In the genomic region with DNA sequence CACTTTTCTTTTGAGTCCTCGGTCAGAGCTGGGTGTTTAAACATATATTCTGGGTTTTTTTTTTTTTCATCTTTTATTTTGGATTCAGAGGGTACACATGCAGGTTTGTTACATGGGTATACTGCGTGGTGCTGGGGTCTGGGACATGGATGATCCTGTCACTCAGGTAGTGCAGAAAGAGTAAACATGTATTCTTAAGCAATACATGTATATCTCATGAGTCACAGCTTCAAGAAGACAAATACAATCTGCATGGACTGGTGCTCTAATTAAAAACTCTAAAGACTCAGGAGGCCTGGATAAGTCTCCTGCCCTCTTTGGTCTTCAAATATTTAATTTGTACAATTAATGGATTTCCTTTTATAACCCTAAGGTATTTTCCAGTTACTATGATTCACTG, we compare ENCODE assay signal across 18 cellular contexts. TPM values are rescaled to one million over a fixed set of nuclear protein-coding genes. Genes with fewer than 3 reads are reported as not detected.
DNase-seq lines count a peak whose midpoint lies in the region; ATAC-seq, FAIRE-seq and TF ChIP-seq lines count a peak whose summit lies in the region.
"Had no signal": no experiment of that assay in that cellular context is flagged by ENCODE, and none has a peak within 500 bp of the region (broad histone marks: within the 10 kb centered on the region; RNA-seq: fewer than 3 reads in every experiment).

No MANE protein-coding gene starts in this region.

- no peak overlapping the region for H3K9ac ChIP-seq in IMR-90 (ENCODE audit: low read depth, low read length)
- H3K9ac ChIP-seq in astrocyte (ENCODE audit: low read length), result no peak overlapping the region
- H3K9ac ChIP-seq: KMS-11 had no signal

- no peak overlapping the region for H3K4ac ChIP-seq in IMR-90 (ENCODE audit: low read depth, low read length)

- H2AK9ac ChIP-seq in IMR-90 (replicated peaks; ENCODE audit: low read depth, low read length, poor library complexity), result no peak overlapping the region

- H3K4me1 Mint-ChIP-seq in astrocyte (ENCODE audit: low read depth, unreplicated experiment), result peaks cover 69% of the 10 kb centered on the region
- H3K4me1 Mint-ChIP-seq: H9; stimulated activated naive CD8-positive, alpha-beta T cell treated with anti-CD3 and anti-CD28 coated beads, Interleukin-15, amount 100 ng/mL, for 72 hours had no signal

- no peak overlapping the region for H3K4me3 Mint-ChIP-seq in astrocyte (ENCODE audit: unreplicated experiment)
- H3K4me3 Mint-ChIP-seq: CD4-positive, CD25-positive, alpha-beta regulatory T cell; H9; stimulated activated naive CD8-positive, alpha-beta T cell treated with anti-CD3 and anti-CD28 coated beads, Interleukin-15, amount 100 ng/mL, for 72 hours; T-helper 1 cell treated with Interleukin-12 subunit alpha and Interleukin-12 subunit beta and Interleukin-4 antibody, amounts not matched to agents 30 μg/mL and 1 μg/mL, for 36 hours had no signal

- peak overlapping the region; percentile 52; the same call in 1 of the 2 replicates for H4K91ac ChIP-seq in IMR-90 (ENCODE audit: insufficient read depth, low read depth, low read length)

- H3K4me3 ChIP-seq in IMR-90 (ENCODE audit: insufficient read depth, low read depth, low read length), result no peak overlapping the region
- no peak overlapping the region for H3K4me3 ChIP-seq in astrocyte (ENCODE audit: insufficient read depth, low read depth, low read length)
- H3K4me3 ChIP-seq in tibial artery, result no peak overlapping the region
- no peak overlapping the region for H3K4me3 ChIP-seq in MG63
- H3K4me3 ChIP-seq: gastroesophageal sphincter had no signal

- H3K27me3 ChIP-seq in IMR-90 (ENCODE audit: control insufficient read depth, insufficient read depth, low read length), result no peaks in the 10 kb centered on the region
- H3K27me3 ChIP-seq in astrocyte (ENCODE audit: insufficient read depth, low read length), result no peaks in the 10 kb centered on the region
- no peaks in the 10 kb centered on the region for H3K27me3 ChIP-seq in tibial artery
- no peaks in the 10 kb centered on the region for H3K27me3 ChIP-seq in MG63
- H3K27me3 ChIP-seq: gastroesophageal sphincter, neutrophil had no signal

- peaks cover 6% of the 10 kb centered on the region for H3K9me1 ChIP-seq in IMR-90 (ENCODE audit: insufficient read depth, low read length)

- BruUV-seq in IMR-90 (replicated peaks; lab: Mats Ljungman, UMichigan), result no TSS peak

- DNase-seq in IMR-90 (peak; percentile 27), astrocyte (ENCODE audit: low read depth) (peak; percentile 47), kidney tubule cell (ENCODE audit: low spot score) (peak; percentile 51), tibial artery (no peak), NCI-H1694 treated with DMSO at 0.1 percent for 48 hours (lab: John Stamatoyannopoulos, UW) (no peak), NCI-H748 (lab: John Stamatoyannopoulos, UW; ENCODE audit: unreplicated experiment) (no peak), MG63 (no peak)
- DNase-seq in stimulated activated CD8-positive, alpha-beta memory T cell treated with anti-CD3 and anti-CD28 coated beads, Interleukin-4, amount 100 ng/mL, for 48 hours, result no peak
- DNase-seq: CD4-positive, CD25-positive, alpha-beta regulatory T cell; H9; NCI-H1694; NCI-H524; stimulated activated naive CD8-positive, alpha-beta T cell treated with anti-CD3 and anti-CD28 coated beads, Interleukin-15, amount 100 ng/mL, for 72 hours had no signal

- H3K27ac ChIP-seq in IMR-90 (ENCODE audit: insufficient read depth, low read length), result no peak overlapping the region
- no peak overlapping the region for H3K27ac ChIP-seq in astrocyte (ENCODE audit: low read depth, low read length)
- peak overlapping the region; percentile 58 to 62 for H3K27ac ChIP-seq in tibial artery
- H3K27ac ChIP-seq: gastroesophageal sphincter, KMS-11, neutrophil had no signal

- H2AFZ ChIP-seq in IMR-90 (replicated peaks; ENCODE audit: low read length, poor library complexity) (no peak overlapping the region), astrocyte (ENCODE audit: low read depth, low read length) (no peak overlapping the region)

- no peak overlapping the region for H3K56ac ChIP-seq in IMR-90 (ENCODE audit: extremely low read depth, insufficient read depth, low read length)

- POLR2A ChIA-PET in IMR-90 (lab: Charles Lee; ENCODE audit: unreplicated experiment), result no interaction called here

- peak overlapping the region; percentile 67 for H3K27ac Mint-ChIP-seq in astrocyte (ENCODE audit: unreplicated experiment)
- H3K27ac Mint-ChIP-seq: H9; stimulated activated naive CD8-positive, alpha-beta T cell treated with anti-CD3 and anti-CD28 coated beads, Interleukin-15, amount 100 ng/mL, for 72 hours; T-helper 1 cell treated with Interleukin-12 subunit alpha and Interleukin-12 subunit beta and Interleukin-4 antibody, amounts not matched to agents 30 μg/mL and 1 μg/mL, for 36 hours had no signal

- no CpG with 5 or more reads among the region's 2 CpGs for WGBS in IMR-90 (ENCODE audit: extremely low coverage in 2 of 2, insufficient read length in 1 of 2), 2 experiments

- H3K9me3 Mint-ChIP-seq in astrocyte (ENCODE audit: unreplicated experiment), result peaks cover 2% of the 10 kb centered on the region
- H3K9me3 Mint-ChIP-seq: H9; stimulated activated naive CD8-positive, alpha-beta T cell treated with anti-CD3 and anti-CD28 coated beads, Interleukin-15, amount 100 ng/mL, for 72 hours; T-helper 1 cell treated with Interleukin-12 subunit alpha and Interleukin-12 subunit beta and Interleukin-4 antibody, amounts not matched to agents 30 μg/mL and 1 μg/mL, for 36 hours had no signal

- dilution Hi-C loops in IMR-90 (cut with HindIII; ENCODE audit: low sequenced_read_pairs, unreplicated experiment), result no loop called here

- TF ChIP-seq RAD21 in IMR-90 (IDR thresholded peaks at IDR 0.05; ENCODE audit: low read length), result no peak

- H3K9me3 ChIP-seq in IMR-90 (ENCODE audit: control insufficient read depth, insufficient read depth, low read length) (no peaks in the 10 kb centered on the region), astrocyte (ENCODE audit: insufficient read depth, low read depth, low read length) (no peaks in the 10 kb centered on the region), tibial artery (no peaks in the 10 kb centered on the region), MG63 (no peaks in the 10 kb centered on the region)
- H3K9me3 ChIP-seq: gastroesophageal sphincter, neutrophil had no signal

- H3K18ac ChIP-seq in IMR-90 (ENCODE audit: low read depth, low read length), result peak overlapping the region; percentile 51; the same call in 1 of the 2 replicates

- H3K4me1 ChIP-seq in IMR-90 (ENCODE audit: control insufficient read depth, insufficient read depth, low read length), result peaks cover 10% of the 10 kb centered on the region
- peaks cover 48% of the 10 kb centered on the region for H3K4me1 ChIP-seq in astrocyte (ENCODE audit: insufficient read depth, low read length)
- H3K4me1 ChIP-seq in tibial artery, result peaks cover 0 to 69% (median 31%) of the 10 kb centered on the region in 4 donors

- H3K14ac ChIP-seq in IMR-90 (replicated peaks; ENCODE audit: low read depth, low read length), result no peak overlapping the region

- H2BK5ac ChIP-seq in IMR-90 (ENCODE audit: low read depth, low read length, poor library complexity, severe bottlenecking), result no peak overlapping the region

- no peak for ATAC-seq in IMR-90 (ENCODE audit: low read depth)
- ATAC-seq: gastroesophageal sphincter; stimulated activated naive CD8-positive, alpha-beta T cell treated with anti-CD3 and anti-CD28 coated beads, Interleukin-15, amount 100 ng/mL, for 72 hours had no signal

- no peaks in the 10 kb centered on the region for H3K36me3 Mint-ChIP-seq in astrocyte (ENCODE audit: low read depth, unreplicated experiment)
- H3K36me3 Mint-ChIP-seq: CD4-positive, CD25-positive, alpha-beta regulatory T cell had no signal

- CTCF ChIA-PET in IMR-90 (lab: Yijun Ruan, JAX), result interaction anchor here (0.6 to 1.3 kb wide), 3 partner anchors 52 to 92 kb away, joined by 3 to 4 read pairs (median 3); no protein-coding TSS in a partner anchor

- no peak overlapping the region for H4K5ac ChIP-seq in IMR-90 (ENCODE audit: low read depth, low read length)

- no peak overlapping the region for H2BK120ac ChIP-seq in IMR-90 (ENCODE audit: low read depth, low read length)

- H3K4me2 ChIP-seq in IMR-90 (ENCODE audit: low read depth, low read length), result no peak overlapping the region
- no peak overlapping the region for H3K4me2 ChIP-seq in astrocyte (ENCODE audit: low read length)
- H3K4me2 ChIP-seq: KMS-11 had no signal

- no peaks in the 10 kb centered on the region for H4K20me1 ChIP-seq in IMR-90 (ENCODE audit: insufficient read depth, low read length)
- H4K20me1 ChIP-seq in astrocyte (ENCODE audit: insufficient read depth, low read length), result no peaks in the 10 kb centered on the region

- peak; percentile 13 for FAIRE-seq in astrocyte (lab: Jason Lieb, UNC)
- FAIRE-seq: GM12891 had no signal

- TF ChIP-seq CTCF in IMR-90 (conservative IDR thresholded peaks at IDR 0.05; ENCODE audit: low read depth, low read length) (no peak), astrocyte (IDR thresholded peaks at IDR 0.05; ENCODE audit: insufficient read depth, low read depth, low read length) (no peak), tibial artery (IDR thresholded peaks at IDR 0.05) (no peak)

- H2BK20ac ChIP-seq in IMR-90 (ENCODE audit: low read depth, low read length), result 0 out of 2 replicates have a peak overlapping the region, but pooled peaks have one; percentile 28

- H4K8ac ChIP-seq in IMR-90 (ENCODE audit: low read depth in 2 of 2, low read length in 2 of 2), result no peak overlapping the region

- H3K23ac ChIP-seq in IMR-90 (ENCODE audit: low read depth, low read length), result no peak overlapping the region

- H2AK5ac ChIP-seq in IMR-90 (ENCODE audit: low read depth, low read length), result no peak overlapping the region

- H2BK15ac ChIP-seq in IMR-90 (ENCODE audit: low read depth, low read length), result no peak overlapping the region

- H3K79me2 ChIP-seq in astrocyte (ENCODE audit: insufficient read depth, low read length), result no peaks in the 10 kb centered on the region

- H3K27me3 Mint-ChIP-seq in astrocyte (ENCODE audit: low read depth, unreplicated experiment), result no peaks in the 10 kb centered on the region
- H3K27me3 Mint-ChIP-seq: stimulated activated naive CD8-positive, alpha-beta T cell treated with anti-CD3 and anti-CD28 coated beads, Interleukin-15, amount 100 ng/mL, for 72 hours had no signal

- no peaks in the 10 kb centered on the region for H3K79me1 ChIP-seq in IMR-90 (ENCODE audit: low read depth in 1 of 2, low read length in 2 of 2)

- in situ Hi-C loops in IMR-90 (cut with MboI; ENCODE audit: low sequenced_read_pairs), result no loop called here

- H3K36me3 ChIP-seq in IMR-90 (ENCODE audit: control insufficient read depth, insufficient read depth, low read length), result no peaks in the 10 kb centered on the region
- no peaks in the 10 kb centered on the region for H3K36me3 ChIP-seq in astrocyte (ENCODE audit: insufficient read depth, low read length)
- no peaks in the 10 kb centered on the region for H3K36me3 ChIP-seq in tibial artery
- no peaks in the 10 kb centered on the region for H3K36me3 ChIP-seq in MG63
- H3K36me3 ChIP-seq: gastroesophageal sphincter, neutrophil had no signal

- no peak for TF ChIP-seq POLR2A in IMR-90 (IDR thresholded peaks at IDR 0.05; ENCODE audit: low read depth, low read length)

- intact Hi-C loops in IMR-90 (cut with micrococcal nuclease), result loop anchor here (2.0 kb wide), 1 partner anchor 70 kb away; no protein-coding TSS in a partner anchor
- intact Hi-C loops in tibial artery (cut with DNase I; ENCODE audit: low total_unique reads), result no loop called here

RNA-seq across cellular contexts. Expression of a gene that starts 50.6 kb away (rescaled TPM):
- total RNA-seq in IMR-90 (2012; rRNA removed), result 27.2 and 28.7 TPM in 2 replicates
- 8.0 and 10.6 TPM in 2 replicates for polyA plus RNA-seq in IMR-90 (2012; rRNA removed)
- polyA plus RNA-seq in IMR-90 (2012; cell fraction: cytosol; rRNA removed), result 2.4 and 2.9 TPM in 2 replicates
- polyA plus RNA-seq in IMR-90 (2012; cell fraction: nucleus; rRNA removed; ENCODE audit: low replicate concordance), result 4.0 and 19.6 TPM in 2 replicates
- 170 and 171 TPM in 2 replicates for total RNA-seq in astrocyte
- total RNA-seq in MG63 (2014; rRNA removed; shearing (Covaris generic); ENCODE audit: low replicate concordance), result 53.5 and 65.4 TPM in 2 replicates

Comparison
In these comparisons a context has a peak if more than half of its experiments do, and no peak if none do; other contexts are left out.
1. DNase-seq: peak in IMR-90 (single experiment), astrocyte (single experiment) and kidney tubule cell (single experiment); none in tibial artery (0 of 2), stimulated activated CD8-positive, alpha-beta memory T cell treated with anti-CD3 and anti-CD28 coated beads, Interleukin-4, amount 100 ng/mL, for 48 hours (single experiment), NCI-H1694 treated with DMSO at 0.1 percent for 48 hours (single experiment), NCI-H748 (single experiment) and MG63 (single experiment).
2. H3K27ac ChIP-seq: peak in tibial artery (2 of 2); none in IMR-90 (single experiment) and astrocyte (single experiment).